1 cellular context compared by ENCODE assay signal in the genomic region with DNA sequence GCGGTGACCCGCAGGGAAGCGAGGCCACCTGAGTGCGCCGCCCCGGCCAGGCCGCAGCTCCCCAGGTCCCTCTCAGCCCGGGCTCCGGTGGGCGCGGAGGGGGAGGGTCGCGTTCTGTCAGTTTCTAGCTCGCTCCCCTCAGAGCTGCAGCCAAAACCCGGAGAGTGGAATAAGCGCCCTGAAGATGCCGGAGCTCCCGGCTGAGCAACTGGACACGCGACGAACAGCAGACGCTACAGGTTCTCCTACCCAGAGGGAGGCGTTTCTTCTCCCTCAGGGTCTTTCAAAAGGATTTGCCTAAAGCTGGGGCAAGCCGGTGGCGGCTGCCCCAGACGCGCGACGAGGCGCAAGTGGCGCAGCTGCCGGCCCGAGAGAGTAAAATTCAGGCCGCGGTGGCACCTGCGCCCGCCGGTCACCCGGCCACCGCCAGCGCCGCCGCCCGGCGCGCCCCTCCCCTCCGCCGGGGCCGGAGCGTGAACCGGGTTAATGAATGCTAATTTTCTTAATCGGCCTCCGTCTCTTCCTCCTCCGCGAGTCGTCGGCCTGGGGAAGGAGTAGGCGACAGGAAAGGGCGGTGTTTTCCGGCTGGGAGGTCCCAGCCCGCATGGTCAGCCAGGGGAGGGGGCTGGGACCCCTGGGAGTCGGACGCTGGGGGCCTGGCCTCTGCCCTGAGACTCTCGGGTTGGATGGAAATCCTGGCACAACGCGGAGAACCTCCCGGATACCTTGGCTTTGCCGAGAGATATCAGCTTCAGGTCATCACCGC.
A peak's percentile ranks its signal among the peaks of the same experiment; 100 is the strongest.
TF ChIP-seq lines count a peak whose summit lies in the region.

No MANE protein-coding gene starts in this region.

TF ChIP-seq in WTC11, 78 proteins besides CTCF, POLR2A, EP300 and RAD21 (continued from another document):
- TF ChIP-seq MAX (CRISPR knock-in tag; IDR thresholded peaks at IDR 0.05) (peak; percentile 6; the same call in 1 of the 2 replicates), PRDM15 (CRISPR knock-in tag; IDR thresholded peaks at IDR 0.05) (peak; percentile 97), ZBTB43 (CRISPR knock-in tag; IDR thresholded peaks at IDR 0.05) (no peak), TEAD4 (CRISPR knock-in tag; IDR thresholded peaks at IDR 0.05) (no peak), SOX15 (CRISPR knock-in tag; IDR thresholded peaks at IDR 0.05) (no peak)
- TF ChIP-seq, protein P1, sequence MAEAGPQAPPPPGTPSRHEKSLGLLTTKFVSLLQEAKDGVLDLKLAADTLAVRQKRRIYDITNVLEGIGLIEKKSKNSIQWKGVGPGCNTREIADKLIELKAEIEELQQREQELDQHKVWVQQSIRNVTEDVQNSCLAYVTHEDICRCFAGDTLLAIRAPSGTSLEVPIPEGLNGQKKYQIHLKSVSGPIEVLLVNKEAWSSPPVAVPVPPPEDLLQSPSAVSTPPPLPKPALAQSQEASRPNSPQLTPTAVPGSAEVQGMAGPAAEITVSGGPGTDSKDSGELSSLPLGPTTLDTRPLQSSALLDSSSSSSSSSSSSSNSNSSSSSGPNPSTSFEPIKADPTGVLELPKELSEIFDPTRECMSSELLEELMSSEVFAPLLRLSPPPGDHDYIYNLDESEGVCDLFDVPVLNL (CRISPR knock-in tag; IDR thresholded peaks at IDR 0.05; ENCODE audit: borderline replicate concordance, low read depth): no peak
